8 cellular contexts compared by ENCODE assay signal in the genomic region with DNA sequence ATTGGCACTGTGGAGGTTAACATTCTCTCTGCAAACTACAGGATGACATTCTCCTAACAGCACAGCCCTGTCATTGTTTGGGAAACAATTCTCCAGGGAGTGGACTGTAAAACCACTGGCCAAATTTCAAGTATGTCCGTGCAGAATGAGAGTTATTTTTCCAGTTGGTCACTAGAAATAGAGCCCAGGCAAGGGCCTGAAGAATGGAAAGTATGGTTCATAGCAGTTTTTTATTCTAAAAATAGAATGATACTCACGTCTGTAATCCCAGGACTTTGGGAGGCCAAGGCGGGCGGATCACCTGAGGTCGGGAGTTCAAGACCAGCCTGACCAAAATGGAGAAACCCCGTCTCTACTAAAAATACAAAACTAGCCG. TPM values are rescaled to one million over a fixed set of nuclear protein-coding genes. Genes with fewer than 3 reads are reported as not detected.
DNase-seq lines count a peak whose midpoint lies in the region; ATAC-seq, FAIRE-seq and TF ChIP-seq lines count a peak whose summit lies in the region.
"Not testable (repeated sequence)": the region's sequence is repeated elsewhere in the genome, so short reads cannot be mapped to it uniquely, and the experiment has no call there.

No MANE protein-coding gene starts in this region.

- WGBS in heart right ventricle, 2 donors: 23 to 38% methylated on average over 7 of the region's 7 CpGs

- ATAC-seq in heart right ventricle: peak; percentile 89 to 97 (median 94)
- ATAC-seq in mucosa of descending colon: peak; percentile 22
- peak; percentile 42 to 56 for ATAC-seq in gastrocnemius medialis
- not testable (repeated sequence) for ATAC-seq in upper lobe of right lung

- H3K4me3 ChIP-seq in astrocyte of the cerebellum (ENCODE audit: low read depth, low read length); heart right ventricle; mucosa of descending colon; gastrocnemius medialis; upper lobe of right lung: not testable (repeated sequence)

- not testable (repeated sequence) for TF ChIP-seq POLR2A in gastrocnemius medialis (IDR thresholded peaks at IDR 0.05)

- H3K9me3 ChIP-seq in heart right ventricle: peaks cover 0 to 13% (median 0%) of the 10 kb centered on the region in 11 donors
- H3K9me3 ChIP-seq in mucosa of descending colon, gastrocnemius medialis, upper lobe of right lung: not testable (repeated sequence)

- peak; percentile 56 for DNase-seq in EL
- peak; percentile 50 for DNase-seq in NCI-H226
- peak; percentile 79 for DNase-seq in astrocyte of the cerebellum (ENCODE audit: low read depth)
- peak in 1 of 2 donors; percentile 83 for DNase-seq in heart right ventricle
- DNase-seq in mucosa of descending colon, gastrocnemius medialis, upper lobe of right lung: not testable (repeated sequence)

- H3K4me1 ChIP-seq in heart right ventricle (peaks cover 0 to 48% (median 24%) of the 10 kb centered on the region in 9 donors), gastrocnemius medialis (peaks cover 16 to 17% of the 10 kb centered on the region in 2 donors), upper lobe of right lung (peaks cover 11% of the 10 kb centered on the region)
- H3K4me1 ChIP-seq in mucosa of descending colon (ENCODE audit: low read depth): not testable (repeated sequence)

- peak overlapping the region; percentile 67 to 94 (median 77) for H3K27ac ChIP-seq in heart right ventricle
- H3K27ac ChIP-seq in gastrocnemius medialis: peak overlapping the region; percentile 14 to 43 (median 37)
- H3K27ac ChIP-seq in upper lobe of right lung: peak overlapping the region; percentile 4

- TF ChIP-seq CTCF in astrocyte of the cerebellum (IDR thresholded peaks at IDR 0.05; ENCODE audit: low read depth, low read length, missing control alignments); heart right ventricle (IDR thresholded peaks at IDR 0.05); mucosa of descending colon (IDR thresholded peaks at IDR 0.05); gastrocnemius medialis (IDR thresholded peaks at IDR 0.05 in 4 of 5, conservative IDR thresholded peaks at IDR 0.05 in 1 of 5); upper lobe of right lung (IDR thresholded peaks at IDR 0.05): not testable (repeated sequence)

- in situ Hi-C loops in astrocyte of the cerebellum (cut with HindIII; ENCODE audit: low sequenced_read_pairs); gastrocnemius medialis (cut with MboI; ENCODE audit: low sequenced_read_pairs in 4 of 4): not testable (repeated sequence)

- peak; percentile 81 for FAIRE-seq in endometrium (lab: Jason Lieb, UNC)

- not testable (repeated sequence) for H3K27me3 ChIP-seq in heart right ventricle, gastrocnemius medialis, upper lobe of right lung

- H3K36me3 ChIP-seq in heart right ventricle; mucosa of descending colon (ENCODE audit: low read depth); gastrocnemius medialis; upper lobe of right lung: not testable (repeated sequence)

- intact Hi-C loops in heart right ventricle (cut with DNase I); mucosa of descending colon (cut with DNase I, micrococcal nuclease); gastrocnemius medialis (cut with DNase I; ENCODE audit: low total_unique reads); upper lobe of right lung (cut with DNase I): not testable (repeated sequence)

RNA-seq across cellular contexts. Expression of a gene that starts 39.0 kb away (rescaled TPM):
- 100 to 1,000 TPM in 1 of 10 donors, 10 to 100 TPM in 9; 18.9 to 104 (median 27.1) TPM for total RNA-seq in heart right ventricle
- 10 to 100 TPM in 1 of 2 donors, 1 to 10 TPM in 1; 7.0 to 18.8 TPM for polyA plus RNA-seq in heart right ventricle
- total RNA-seq in mucosa of descending colon: 100 to 1,000 TPM; 105 to 154 (median 136) TPM
- 10 to 100 TPM; 19.5 to 32.5 (median 29.2) TPM for total RNA-seq in gastrocnemius medialis
- 548 TPM for total RNA-seq in upper lobe of right lung

Comparison
In these comparisons a context has a peak if more than half of its experiments do, and no peak if none do; other contexts are left out.
1. H3K27ac ChIP-seq: peak in every context shown above with its lines; median percentile 77 in heart right ventricle; 37 in gastrocnemius medialis; 4 in upper lobe of right lung.